Comparison of ENCODE assay signal across 25 cellular contexts in genomic region chr19:44887648-44888047, GRCh38. TPM values are rescaled to one million over a fixed set of nuclear protein-coding genes. Genes with fewer than 3 reads are reported as not detected.
"Had no signal": no experiment of that assay in that cellular context is flagged by ENCODE, and none has a peak within 500 bp of the region (broad histone marks: within the 10 kb centered on the region; RNA-seq: fewer than 3 reads in every experiment).

No MANE protein-coding gene starts in this region.

- H3K4me3 ChIP-seq: esophagus squamous epithelium, gastroesophageal sphincter, hepatocyte, sigmoid colon, skin epidermis had no signal

- H3K4me3 Mint-ChIP-seq: dendritic cell treated with granulocyte-macrophage colony-stimulating factor and Interleukin-4, amounts not matched to agents 40 ng/mL and 50 ng/mL, for 4 days; effector memory CD8-positive, alpha-beta T cell; stimulated activated naive B cell treated with anti-CD40 and anti-IgM and Interleukin-4, amounts not matched to agents 10 μg/mL and 1 μg/mL and 100 μg/mL, for 72 hours; stimulated activated naive CD8-positive, alpha-beta T cell treated with anti-CD3 and anti-CD28 coated beads, Interleukin-15, amount 100 ng/mL, for 72 hours had no signal

- DNase-seq: cerebellar nuclear complex; effector memory CD8-positive, alpha-beta T cell; esophagus squamous epithelium; foreskin fibroblast; left colon; left ventricle myocardium superior; mesendoderm; naive B cell; occipital lobe; sigmoid colon; stimulated activated CD4-positive, alpha-beta T cell treated with anti-CD3 and anti-CD28 coated beads, Interleukin-2, amount 100 ng/mL, for 24 hours; stimulated activated CD4-positive, alpha-beta T cell treated with anti-CD3 and anti-CD28 coated beads, Interleukin-4, amount 100 ng/mL, for 4 hours; stimulated activated naive B cell treated with anti-CD40 and anti-IgM and Interleukin-4, amounts not matched to agents 10 μg/mL and 1 μg/mL and 100 μg/mL, for 72 hours; stimulated activated naive CD8-positive, alpha-beta T cell treated with anti-CD3 and anti-CD28 coated beads, Interleukin-15, amount 100 ng/mL, for 72 hours; trophoblast cell had no signal

- H3K27me3 ChIP-seq: esophagus squamous epithelium, gastroesophageal sphincter, hepatocyte, sigmoid colon had no signal

- H3K9me3 Mint-ChIP-seq: dendritic cell treated with granulocyte-macrophage colony-stimulating factor and Interleukin-4, amounts not matched to agents 40 ng/mL and 50 ng/mL, for 4 days; effector memory CD8-positive, alpha-beta T cell; stimulated activated naive CD8-positive, alpha-beta T cell treated with anti-CD3 and anti-CD28 coated beads, Interleukin-15, amount 100 ng/mL, for 72 hours had no signal

- H3K9ac ChIP-seq: parathyroid adenoma had no signal

- H3K27me3 Mint-ChIP-seq: dendritic cell treated with granulocyte-macrophage colony-stimulating factor and Interleukin-4, amounts not matched to agents 40 ng/mL and 50 ng/mL, for 4 days; naive B cell; stimulated activated naive CD8-positive, alpha-beta T cell treated with anti-CD3 and anti-CD28 coated beads, Interleukin-15, amount 100 ng/mL, for 72 hours had no signal

- H3K36me3 Mint-ChIP-seq: naive B cell had no signal

- H3K27ac Mint-ChIP-seq: dendritic cell treated with granulocyte-macrophage colony-stimulating factor and Interleukin-4, amounts not matched to agents 40 ng/mL and 50 ng/mL, for 4 days had no signal

- H3K9me3 ChIP-seq: esophagus squamous epithelium, gastroesophageal sphincter, sigmoid colon had no signal

- H3K27ac ChIP-seq: esophagus squamous epithelium, gastroesophageal sphincter, hepatocyte, parathyroid adenoma, sigmoid colon, skin epidermis had no signal

- ATAC-seq: effector memory CD8-positive, alpha-beta T cell; gastroesophageal sphincter; left colon; left ventricle myocardium superior; stimulated activated naive B cell treated with anti-CD40 and anti-IgM and Interleukin-4, amounts not matched to agents 10 μg/mL and 1 μg/mL and 100 μg/mL, for 72 hours; stimulated activated naive CD8-positive, alpha-beta T cell treated with anti-CD3 and anti-CD28 coated beads, Interleukin-15, amount 100 ng/mL, for 72 hours had no signal

RNA-seq across cellular contexts. Expression of gene APOC4, which starts 54.4 kb away (rescaled TPM):
- total RNA-seq: epithelial cell of proximal tubule, esophagus squamous epithelium, gastroesophageal sphincter, hepatocyte, kidney epithelial cell, left colon, left ventricle myocardium superior, lung microvascular endothelial cell, occipital lobe, pulmonary artery endothelial cell, sigmoid colon, subcutaneous adipose tissue had no signal
- polyA plus RNA-seq: hepatocyte, sigmoid colon had no signal
